Comparison of ENCODE assay signal across 23 cellular contexts in the genomic region with DNA sequence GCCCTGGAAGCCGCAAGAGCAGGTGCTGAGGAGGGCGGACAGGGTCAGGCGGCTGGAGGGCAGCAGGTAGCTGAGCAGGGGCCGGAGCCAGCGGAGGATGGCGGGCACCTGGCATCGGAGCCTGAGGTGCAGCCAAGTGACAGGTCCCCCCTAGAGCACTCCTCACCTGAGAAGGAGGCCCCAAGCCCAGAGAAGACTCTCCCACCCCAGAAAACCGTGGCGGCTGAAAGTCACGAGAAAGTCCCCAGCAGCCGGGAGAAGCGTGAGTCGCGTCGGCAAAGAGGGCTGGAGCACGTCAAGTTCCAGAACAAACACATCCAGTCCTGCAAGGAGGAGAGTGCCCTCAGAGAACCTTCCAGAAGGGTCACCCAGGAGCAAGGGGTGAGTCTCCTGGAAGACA.
"Had no signal": no experiment of that assay in that cellular context is flagged by ENCODE, and none has a peak within 500 bp of the region (broad histone marks: within the 10 kb centered on the region; RNA-seq: fewer than 3 reads in every experiment).

No MANE protein-coding gene starts in this region.

- H3K4me1 ChIP-seq: Peyer's patch, SJCRH30 had no signal

- H3K9me3 ChIP-seq: MG63, Peyer's patch, SJCRH30 had no signal

- H2AFZ ChIP-seq: PC-9 had no signal

- H3K27me3 ChIP-seq: MG63, Peyer's patch, SJCRH30 had no signal

- DNase-seq: IMR-90, Karpas-422, KG1, MG63, NCI-H1092, NCI-H1105 treated with DMSO at 0.1 percent for 48 hours, NCI-H1417 treated with DMSO at 0.1 percent for 48 hours, NCI-H146, NCI-H1694 treated with DMSO at 0.1 percent for 48 hours, NCI-H1930, NCI-H2081, NCI-H2107, NCI-H2227 treated with DMSO at 0.1 percent for 48 hours, NCI-H524, NCI-H526 treated with DMSO at 0.1 percent for 48 hours, NCI-H748 treated with DMSO at 0.1 percent for 48 hours, PC-9, SHP77 treated with DMSO at 0.1 percent for 48 hours, SJCRH30 had no signal

- H3K4me3 ChIP-seq: MG63, PC-9, Peyer's patch, SJCRH30 had no signal

- H3K4me2 ChIP-seq: PC-9 had no signal

- ATAC-seq: HepG2, Right ventricle myocardium inferior, SK-N-SH treated with all-trans-retinoic acid at 6 μM for 48 hours had no signal

- H3K27ac ChIP-seq: PC-9, Peyer's patch, SJCRH30 had no signal
